8 cellular contexts compared by ENCODE assay signal in the genomic region with DNA sequence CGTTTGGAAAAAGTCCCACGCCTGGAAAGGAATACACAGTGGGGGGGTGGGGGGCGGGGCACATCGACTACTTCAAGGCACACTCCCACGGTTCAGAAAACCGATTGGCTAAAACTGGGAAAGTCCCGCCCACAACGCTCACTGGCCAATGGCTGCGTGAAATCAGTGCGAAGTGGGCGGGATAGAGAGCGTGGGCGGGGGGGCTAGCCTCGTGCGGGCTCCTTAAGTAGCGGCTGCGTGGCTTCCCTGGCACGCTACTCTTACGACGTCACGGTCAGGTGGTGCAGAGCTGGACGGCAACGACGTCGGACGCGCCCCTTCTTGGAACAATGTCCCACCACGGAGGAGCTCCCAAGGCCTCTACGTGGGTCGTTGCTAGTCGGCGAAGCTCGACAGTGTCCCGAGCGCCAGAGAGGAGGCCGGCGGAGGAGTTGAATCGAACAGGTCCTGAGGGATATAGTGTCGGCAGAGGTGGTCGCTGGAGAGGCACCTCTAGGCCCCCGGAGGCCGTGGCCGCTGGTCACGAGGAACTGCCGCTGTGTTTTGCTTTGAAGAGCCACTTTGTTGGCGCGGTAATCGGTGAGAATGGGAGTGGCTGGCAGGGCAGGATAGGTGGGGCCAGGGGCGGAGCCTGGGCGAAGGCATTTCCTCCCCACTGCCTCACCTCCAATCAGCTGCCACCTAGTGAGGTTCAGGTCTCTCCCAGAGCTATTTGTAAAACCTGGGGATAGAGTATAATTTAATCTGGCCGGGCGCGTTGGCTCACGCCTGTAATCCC. TPM values are rescaled to one million over a fixed set of nuclear protein-coding genes. Genes with fewer than 3 reads are reported as not detected.
DNase-seq lines count a peak whose midpoint lies in the region; ATAC-seq and TF ChIP-seq lines count a peak whose summit lies in the region.

Gene DDX43, plus strand, starts transcription at position 252 of the 778 bp plus-strand sequence. Its CDS starts 78 bp downstream, at position 330.

- POLR2A ChIA-PET in CD4-positive, alpha-beta T cell (lab: Charles Lee): interaction anchor here (1.0 to 2.0 kb wide), 6 partner anchors 27 to 258 kb away, joined by 3 to 16 read pairs (median 8); partner anchors contain the start of genes CGAS and MTO1
- POLR2A ChIA-PET in PC-3 (lab: Charles Lee; ENCODE audit: unreplicated experiment): no interaction called here

- no peak within 1 kb of the TSS for H2AFZ ChIP-seq in PC-3 (ENCODE audit: low read length)

- no peaks in the 10 kb centered on the region for H3K36me3 Mint-ChIP-seq in CD4-positive, alpha-beta T cell (ENCODE audit: low read depth)
- H3K36me3 Mint-ChIP-seq in activated T-helper 2 cell treated with anti-CD3 and anti-CD28 coated beads, Interferon-gamma antibody, Interleukin-2, Interleukin-4, amounts not matched to agents 10 μg/mL and 5 μg/mL and 100 μg/mL, durations not matched to agents 14 hours and 24 hours and 36 hours (ENCODE audit: low read depth): peaks cover 6% of the 10 kb centered on the region

- no peaks in the 10 kb centered on the region for H4K20me1 ChIP-seq in PC-3 (ENCODE audit: low read length)

- H3K9me2 ChIP-seq in PC-3 (replicated peaks; ENCODE audit: low read length): no peaks in the 10 kb centered on the region

- peak in 6 of 10 experiments; percentile 18 to 76 (median 36) for DNase-seq in CD4-positive, alpha-beta T cell
- peak; percentile 84 for DNase-seq in LNCaP clone FGC (ENCODE audit: low read depth)
- peak; percentile 47 for DNase-seq in activated T-helper 2 cell treated with anti-CD3 and anti-CD28 coated beads, Interferon-gamma antibody, Interleukin-2, Interleukin-4, amounts not matched to agents 10 μg/mL and 5 μg/mL and 100 μg/mL, durations not matched to agents 14 hours and 24 hours and 36 hours (ENCODE audit: low spot score)
- DNase-seq in right atrium auricular region (ENCODE audit: low spot score): peak; percentile 61
- peak; percentile 42 for DNase-seq in stimulated activated CD4-positive, alpha-beta T cell treated with anti-CD3 and anti-CD28 coated beads, Interleukin-4, amount 100 ng/mL, for 1 hour
- DNase-seq in PC-3: no peak
- no peak for DNase-seq in NCI-H1436 treated with DMSO at 0.1 percent for 48 hours (lab: John Stamatoyannopoulos, UW)

- no peaks in the 10 kb centered on the region for H3K9me3 Mint-ChIP-seq in CD4-positive, alpha-beta T cell
- H3K9me3 Mint-ChIP-seq in activated T-helper 2 cell treated with anti-CD3 and anti-CD28 coated beads, Interferon-gamma antibody, Interleukin-2, Interleukin-4, amounts not matched to agents 10 μg/mL and 5 μg/mL and 100 μg/mL, durations not matched to agents 14 hours and 24 hours and 36 hours: no peaks in the 10 kb centered on the region

- intact Hi-C loops in CD4-positive, alpha-beta T cell (cut with DNase I, micrococcal nuclease): no loop called here
- intact Hi-C loops in activated T-helper 2 cell treated with anti-CD3 and anti-CD28 coated beads, Interferon-gamma antibody, Interleukin-2, Interleukin-4, amounts not matched to agents 10 μg/mL and 5 μg/mL and 100 μg/mL, durations not matched to agents 14 hours and 24 hours and 36 hours (cut with micrococcal nuclease): no loop called here
- intact Hi-C loops in PC-3 (cut with micrococcal nuclease): no loop called here

- H3K4me3 ChIP-seq in LNCaP clone FGC (ENCODE audit: low read depth, low read length): peak within 1 kb of the TSS; percentile 56
- H3K4me3 ChIP-seq in right atrium auricular region: peak within 1 kb of the TSS; percentile 13 to 33
- H3K4me3 ChIP-seq in PC-3 (ENCODE audit: low read length): no peak within 1 kb of the TSS

- peak within 1 kb of the TSS; percentile 96 for H3K27ac Mint-ChIP-seq in CD4-positive, alpha-beta T cell
- peak within 1 kb of the TSS; percentile 82 for H3K27ac Mint-ChIP-seq in activated T-helper 2 cell treated with anti-CD3 and anti-CD28 coated beads, Interferon-gamma antibody, Interleukin-2, Interleukin-4, amounts not matched to agents 10 μg/mL and 5 μg/mL and 100 μg/mL, durations not matched to agents 14 hours and 24 hours and 36 hours

- no peaks in the 10 kb centered on the region for H3K9me3 ChIP-seq in CD4-positive, alpha-beta T cell (ENCODE audit: control insufficient read depth, low read length)
- H3K9me3 ChIP-seq in right atrium auricular region: no peaks in the 10 kb centered on the region
- no peaks in the 10 kb centered on the region for H3K9me3 ChIP-seq in PC-3 (ENCODE audit: low read length)

- H3K27ac ChIP-seq in CD4-positive, alpha-beta T cell (ENCODE audit: low read depth, low read length): no peak within 1 kb of the TSS
- H3K27ac ChIP-seq in right atrium auricular region (peak within 1 kb of the TSS in 1 of 2 donors; percentile 64), PC-3 (ENCODE audit: low read length) (no peak within 1 kb of the TSS)

- no peaks in the 10 kb centered on the region for H3K79me2 ChIP-seq in PC-3 (ENCODE audit: low read length)

- no peaks in the 10 kb centered on the region for H3K36me3 ChIP-seq in right atrium auricular region
- no peaks in the 10 kb centered on the region for H3K36me3 ChIP-seq in PC-3 (ENCODE audit: low read depth, low read length)

- BruUV-seq in PC-3 (replicated peaks; lab: Mats Ljungman, UMichigan): no TSS peak

- H3K4me1 ChIP-seq in right atrium auricular region (no peaks in the 10 kb centered on the region), PC-3 (ENCODE audit: insufficient read depth, low read length) (peaks cover 13% of the 10 kb centered on the region)

- CTCF ChIA-PET in CD4-positive, alpha-beta T cell (lab: Charles Lee): no interaction called here
- CTCF ChIA-PET in PC-3 (lab: Charles Lee): no interaction called here

- H3F3A ChIP-seq in PC-3 (ENCODE audit: low read length, unreplicated experiment): no peaks in the 10 kb centered on the region

- H3K4me2 ChIP-seq in PC-3 (ENCODE audit: low read length): no peak within 1 kb of the TSS

- ATAC-seq in CD4-positive, alpha-beta T cell (ENCODE audit: poor library complexity): peak; percentile 88
- ATAC-seq in PC-3 (no peak), HG03108 (IDR thresholded peaks at IDR 0.05; ENCODE audit: unreplicated experiment) (no peak)

- no peak within 1 kb of the TSS for H3K9ac ChIP-seq in PC-3 (ENCODE audit: low read length)

- H3K4me3 Mint-ChIP-seq in CD4-positive, alpha-beta T cell: peak within 1 kb of the TSS; percentile 92
- peak within 1 kb of the TSS; percentile 75 for H3K4me3 Mint-ChIP-seq in activated T-helper 2 cell treated with anti-CD3 and anti-CD28 coated beads, Interferon-gamma antibody, Interleukin-2, Interleukin-4, amounts not matched to agents 10 μg/mL and 5 μg/mL and 100 μg/mL, durations not matched to agents 14 hours and 24 hours and 36 hours (ENCODE audit: low read depth)

- peaks cover 21% of the 10 kb centered on the region for H3K4me1 Mint-ChIP-seq in CD4-positive, alpha-beta T cell (ENCODE audit: low read depth)
- H3K4me1 Mint-ChIP-seq in activated T-helper 2 cell treated with anti-CD3 and anti-CD28 coated beads, Interferon-gamma antibody, Interleukin-2, Interleukin-4, amounts not matched to agents 10 μg/mL and 5 μg/mL and 100 μg/mL, durations not matched to agents 14 hours and 24 hours and 36 hours (ENCODE audit: low read depth): peaks cover 12% of the 10 kb centered on the region

- H3K27me3 ChIP-seq in CD4-positive, alpha-beta T cell (ENCODE audit: control insufficient read depth, insufficient read depth, low read length): no peaks in the 10 kb centered on the region
- H3K27me3 ChIP-seq in right atrium auricular region (no peaks in the 10 kb centered on the region), PC-3 (ENCODE audit: low read length) (no peaks in the 10 kb centered on the region)

- no peak for TF ChIP-seq CTCF in CD4-positive, alpha-beta T cell (IDR thresholded peaks at IDR 0.05)
- no peak for TF ChIP-seq CTCF in LNCaP clone FGC (IDR thresholded peaks at IDR 0.05; ENCODE audit: control insufficient read depth, extremely low read depth, insufficient read depth)
- TF ChIP-seq CTCF in right atrium auricular region (IDR thresholded peaks at IDR 0.05): no peak
- TF ChIP-seq CTCF in PC-3 (conservative IDR thresholded peaks at IDR 0.05; ENCODE audit: low read depth, low read length): no peak

- H3K27me3 Mint-ChIP-seq in CD4-positive, alpha-beta T cell: no peaks in the 10 kb centered on the region
- no peaks in the 10 kb centered on the region for H3K27me3 Mint-ChIP-seq in activated T-helper 2 cell treated with anti-CD3 and anti-CD28 coated beads, Interferon-gamma antibody, Interleukin-2, Interleukin-4, amounts not matched to agents 10 μg/mL and 5 μg/mL and 100 μg/mL, durations not matched to agents 14 hours and 24 hours and 36 hours (ENCODE audit: low read depth)

RNA-seq across cellular contexts. Expression of gene DDX43, which starts in this region (rescaled TPM):
- 1 to 10 TPM; 2.2 to 2.5 TPM for total RNA-seq in CD4-positive, alpha-beta T cell
- total RNA-seq in activated T-helper 2 cell treated with anti-CD3 and anti-CD28 coated beads, Interferon-gamma antibody, Interleukin-2, Interleukin-4, amounts not matched to agents 10 μg/mL and 5 μg/mL and 100 μg/mL, durations not matched to agents 14 hours and 24 hours and 36 hours: 0.28 and 0.52 TPM in 2 replicates
- total RNA-seq in right atrium auricular region: under 1 TPM; 0.51 to 0.85 TPM
- total RNA-seq in PC-3 (2014; rRNA removed): not detected in 2 replicates

Comparison
In these comparisons a context has a peak if more than half of its experiments do, and no peak if none do; other contexts are left out.
1. Peak in DNase-seq in activated T-helper 2 cell treated with anti-CD3 and anti-CD28 coated beads, Interferon-gamma antibody, Interleukin-2, Interleukin-4, amounts not matched to agents 10 μg/mL and 5 μg/mL and 100 μg/mL, durations not matched to agents 14 hours and 24 hours and 36 hours; RNA of the gene not detected or under 1 TPM.
2. Peak in DNase-seq and H3K4me3 ChIP-seq in right atrium auricular region; RNA of the gene not detected or under 1 TPM.
3. DNase-seq: peak in CD4-positive, alpha-beta T cell (6 of 10), LNCaP clone FGC (single experiment) and stimulated activated CD4-positive, alpha-beta T cell treated with anti-CD3 and anti-CD28 coated beads, Interleukin-4, amount 100 ng/mL, for 1 hour (single experiment); none in PC-3 (single experiment) and NCI-H1436 treated with DMSO at 0.1 percent for 48 hours (single experiment).